8 cellular contexts compared by ENCODE assay signal in genomic region chr21:42787613-42788012, GRCh38.
"Had no signal": no experiment of that assay in that cellular context is flagged by ENCODE, and none has a peak within 500 bp of the region (broad histone marks: within the 10 kb centered on the region; RNA-seq: fewer than 3 reads in every experiment).

No MANE protein-coding gene starts in this region.

- H3K27ac ChIP-seq: GM23248, HL-60 had no signal

- H3K4me3 Mint-ChIP-seq: H9, HFFc6, IgD-negative memory B cell had no signal

- H3K27ac Mint-ChIP-seq: H9, HFFc6, IgD-negative memory B cell had no signal

- ATAC-seq: HepG2 had no signal

- H3K4me3 ChIP-seq: GM23248 had no signal

- H3K9me3 Mint-ChIP-seq: HFFc6 had no signal

- DNase-seq: GM23248, GOT3, H9, HCEC 1CT, HFFc6 had no signal

- H3K36me3 Mint-ChIP-seq: IgD-negative memory B cell had no signal
